Comparison of ENCODE assay signal across 15 cellular contexts in the genomic region with DNA sequence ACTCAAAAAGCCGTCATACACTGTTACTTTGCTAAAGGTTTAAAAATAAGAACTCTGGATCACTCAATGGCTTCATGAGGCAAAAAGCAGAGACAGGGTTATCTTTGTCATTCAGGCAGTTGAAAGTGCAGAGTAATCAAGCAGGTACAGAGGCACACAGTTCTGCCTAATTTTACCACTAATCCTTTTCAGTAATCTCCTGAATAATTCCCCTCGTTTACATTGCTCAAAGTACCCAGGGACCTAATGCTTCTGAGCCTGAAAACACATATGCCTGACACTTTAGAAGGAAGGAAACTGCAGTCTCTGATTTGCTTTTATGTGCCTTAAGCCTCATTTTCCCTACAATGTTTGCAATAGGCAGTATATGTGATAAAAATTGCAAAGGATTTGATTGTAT.
DNase-seq lines count a peak whose midpoint lies in the region; ATAC-seq, FAIRE-seq and TF ChIP-seq lines count a peak whose summit lies in the region.
"Had no signal": no experiment of that assay in that cellular context is flagged by ENCODE, and none has a peak within 500 bp of the region (broad histone marks: within the 10 kb centered on the region; RNA-seq: fewer than 3 reads in every experiment).

No MANE protein-coding gene starts in this region.

- peak; percentile 55 for FAIRE-seq in D721Med (lab: Jason Lieb, UNC)
- FAIRE-seq: K562 had no signal

- H2AFZ ChIP-seq in MM.1S (ENCODE audit: low read length) = no peak overlapping the region

- H3K27me3 Mint-ChIP-seq in WTC11 (ENCODE audit: low read depth) = no peaks in the 10 kb centered on the region
- H3K27me3 Mint-ChIP-seq: B cell; CD4-positive, alpha-beta memory T cell had no signal

- CTCF ChIA-PET in WTC11 (lab: Charles Lee) = no interaction called here

- H3K9me3 Mint-ChIP-seq in WTC11 = peaks cover 10% of the 10 kb centered on the region

- peak overlapping the region; percentile 28; the same call in 1 of the 2 replicates for H3K27ac ChIP-seq in MM.1S (ENCODE audit: low read length)

- no peaks in the 10 kb centered on the region for H3K9me2 ChIP-seq in MM.1S (replicated peaks; ENCODE audit: insufficient read depth, low read length)

- H3K9me3 ChIP-seq in MM.1S (replicated peaks; ENCODE audit: insufficient read depth, low read length) = no peaks in the 10 kb centered on the region

- POLR2A ChIA-PET in WTC11 (lab: Charles Lee) = no interaction called here

- no peak overlapping the region for H3K9ac ChIP-seq in MM.1S (ENCODE audit: low read length)

- ATAC-seq in WTC11 (peak; percentile 56; the same call in 1 of the 2 replicates), GM21390 (IDR thresholded peaks at IDR 0.05; ENCODE audit: unreplicated experiment) (no peak)
- ATAC-seq: HCT116, K562 had no signal

- no peak overlapping the region; the same call in 1 of the 2 replicates for H3K4me3 ChIP-seq in MM.1S (ENCODE audit: low read length)
- H3K4me3 ChIP-seq: K562 had no signal

- 0 out of 2 replicates have a peak, but pooled peaks cover 3% of the 10 kb centered on the region for H3K36me3 Mint-ChIP-seq in WTC11
- H3K36me3 Mint-ChIP-seq: CD4-positive, alpha-beta memory T cell had no signal

- no peaks in the 10 kb centered on the region for H3K27me3 ChIP-seq in MM.1S (replicated peaks; ENCODE audit: insufficient read depth, low read length)

- TF ChIP-seq CTCF in D721Med (IDR thresholded peaks at IDR 0.05; ENCODE audit: insufficient read depth, missing control alignments) = no peak
- TF ChIP-seq CTCF in MM.1S (IDR thresholded peaks at IDR 0.05; ENCODE audit: low read length) = no peak
- TF ChIP-seq CTCF in WTC11 (IDR thresholded peaks at IDR 0.05) = no peak

- peaks cover 18% of the 10 kb centered on the region for H3K4me1 ChIP-seq in MM.1S (ENCODE audit: low read length)

- peaks cover 8% of the 10 kb centered on the region for H3F3A ChIP-seq in MM.1S (ENCODE audit: insufficient read depth, low read length)

- no peak overlapping the region for H3K27ac Mint-ChIP-seq in WTC11
- H3K27ac Mint-ChIP-seq: B cell; CD4-positive, alpha-beta memory T cell had no signal

- no peak overlapping the region for H3K4me3 Mint-ChIP-seq in WTC11
- H3K4me3 Mint-ChIP-seq: B cell; CD4-positive, alpha-beta memory T cell had no signal

- H4K20me1 ChIP-seq in MM.1S (ENCODE audit: insufficient read depth, low read length) = no peaks in the 10 kb centered on the region

- H3K4me2 ChIP-seq in MM.1S (ENCODE audit: low read depth, low read length) = peak overlapping the region; percentile 44; the same call in 1 of the 2 replicates

- no peak for DNase-seq in D721Med (ENCODE audit: insufficient read length, low spot score)
- DNase-seq in MM.1S = peak; percentile 48
- no peak for DNase-seq in WTC11 (ENCODE audit: low spot score)
- DNase-seq in KG1 (lab: John Stamatoyannopoulos, UW) = no peak
- DNase-seq in activated naive CD4-positive, alpha-beta T cell treated with Interleukin-2 at 50 U/mL for 16 hours = no peak
- DNase-seq in ureter (ENCODE audit: low spot score) = no peak
- DNase-seq: C1 segment of cervical spinal cord; CD4-positive, alpha-beta memory T cell; COR-L47; DMS53; GOT3 had no signal

- H3K36me3 ChIP-seq in MM.1S (replicated peaks; ENCODE audit: insufficient read depth, low read length) = no peaks in the 10 kb centered on the region

- H3K4me1 Mint-ChIP-seq in WTC11 = peaks cover 11% of the 10 kb centered on the region
- H3K4me1 Mint-ChIP-seq: B cell; CD4-positive, alpha-beta memory T cell had no signal

- no peaks in the 10 kb centered on the region for H3K79me2 ChIP-seq in MM.1S (ENCODE audit: low read length)

TF ChIP-seq in WTC11, 78 proteins besides CTCF, POLR2A, EP300 and RAD21 (continues in another document):
- TF ChIP-seq, protein P1, sequence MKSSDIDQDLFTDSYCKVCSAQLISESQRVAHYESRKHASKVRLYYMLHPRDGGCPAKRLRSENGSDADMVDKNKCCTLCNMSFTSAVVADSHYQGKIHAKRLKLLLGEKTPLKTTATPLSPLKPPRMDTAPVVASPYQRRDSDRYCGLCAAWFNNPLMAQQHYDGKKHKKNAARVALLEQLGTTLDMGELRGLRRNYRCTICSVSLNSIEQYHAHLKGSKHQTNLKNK (CRISPR knock-in tag; IDR thresholded peaks at IDR 0.05) = no peak
- TF ChIP-seq JUN (CRISPR knock-in tag; IDR thresholded peaks at IDR 0.05) (no peak), TCF7 (CRISPR knock-in tag; IDR thresholded peaks at IDR 0.05; ENCODE audit: low read depth) (no peak), HMGXB4 (CRISPR knock-in tag; IDR thresholded peaks at IDR 0.05) (no peak), ZBTB43 (CRISPR knock-in tag; IDR thresholded peaks at IDR 0.05) (no peak), JAZF1 (CRISPR knock-in tag; IDR thresholded peaks at IDR 0.05) (no peak), FOXP1 (CRISPR knock-in tag; IDR thresholded peaks at IDR 0.05; ENCODE audit: borderline replicate concordance) (no peak), CBFB (CRISPR knock-in tag; IDR thresholded peaks at IDR 0.05; ENCODE audit: low read depth) (no peak), MYBL2 (CRISPR knock-in tag; IDR thresholded peaks at IDR 0.05) (no peak), NR2C2 (CRISPR knock-in tag; IDR thresholded peaks at IDR 0.05) (no peak), PRRX2 (CRISPR knock-in tag; IDR thresholded peaks at IDR 0.05) (no peak)
- TF ChIP-seq, protein P2, sequence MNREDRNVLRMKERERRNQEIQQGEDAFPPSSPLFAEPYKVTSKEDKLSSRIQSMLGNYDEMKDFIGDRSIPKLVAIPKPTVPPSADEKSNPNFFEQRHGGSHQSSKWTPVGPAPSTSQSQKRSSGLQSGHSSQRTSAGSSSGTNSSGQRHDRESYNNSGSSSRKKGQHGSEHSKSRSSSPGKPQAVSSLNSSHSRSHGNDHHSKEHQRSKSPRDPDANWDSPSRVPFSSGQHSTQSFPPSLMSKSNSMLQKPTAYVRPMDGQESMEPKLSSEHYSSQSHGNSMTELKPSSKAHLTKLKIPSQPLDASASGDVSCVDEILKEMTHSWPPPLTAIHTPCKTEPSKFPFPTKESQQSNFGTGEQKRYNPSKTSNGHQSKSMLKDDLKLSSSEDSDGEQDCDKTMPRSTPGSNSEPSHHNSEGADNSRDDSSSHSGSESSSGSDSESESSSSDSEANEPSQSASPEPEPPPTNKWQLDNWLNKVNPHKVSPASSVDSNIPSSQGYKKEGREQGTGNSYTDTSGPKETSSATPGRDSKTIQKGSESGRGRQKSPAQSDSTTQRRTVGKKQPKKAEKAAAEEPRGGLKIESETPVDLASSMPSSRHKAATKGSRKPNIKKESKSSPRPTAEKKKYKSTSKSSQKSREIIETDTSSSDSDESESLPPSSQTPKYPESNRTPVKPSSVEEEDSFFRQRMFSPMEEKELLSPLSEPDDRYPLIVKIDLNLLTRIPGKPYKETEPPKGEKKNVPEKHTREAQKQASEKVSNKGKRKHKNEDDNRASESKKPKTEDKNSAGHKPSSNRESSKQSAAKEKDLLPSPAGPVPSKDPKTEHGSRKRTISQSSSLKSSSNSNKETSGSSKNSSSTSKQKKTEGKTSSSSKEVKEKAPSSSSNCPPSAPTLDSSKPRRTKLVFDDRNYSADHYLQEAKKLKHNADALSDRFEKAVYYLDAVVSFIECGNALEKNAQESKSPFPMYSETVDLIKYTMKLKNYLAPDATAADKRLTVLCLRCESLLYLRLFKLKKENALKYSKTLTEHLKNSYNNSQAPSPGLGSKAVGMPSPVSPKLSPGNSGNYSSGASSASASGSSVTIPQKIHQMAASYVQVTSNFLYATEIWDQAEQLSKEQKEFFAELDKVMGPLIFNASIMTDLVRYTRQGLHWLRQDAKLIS (CRISPR knock-in tag; IDR thresholded peaks at IDR 0.05; ENCODE audit: borderline replicate concordance) = no peak
- TF ChIP-seq, protein P3, sequence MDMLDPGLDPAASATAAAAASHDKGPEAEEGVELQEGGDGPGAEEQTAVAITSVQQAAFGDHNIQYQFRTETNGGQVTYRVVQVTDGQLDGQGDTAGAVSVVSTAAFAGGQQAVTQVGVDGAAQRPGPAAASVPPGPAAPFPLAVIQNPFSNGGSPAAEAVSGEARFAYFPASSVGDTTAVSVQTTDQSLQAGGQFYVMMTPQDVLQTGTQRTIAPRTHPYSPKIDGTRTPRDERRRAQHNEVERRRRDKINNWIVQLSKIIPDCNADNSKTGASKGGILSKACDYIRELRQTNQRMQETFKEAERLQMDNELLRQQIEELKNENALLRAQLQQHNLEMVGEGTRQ (CRISPR knock-in tag; IDR thresholded peaks at IDR 0.05) = no peak
